9 cellular contexts compared by ENCODE assay signal in the genomic region with DNA sequence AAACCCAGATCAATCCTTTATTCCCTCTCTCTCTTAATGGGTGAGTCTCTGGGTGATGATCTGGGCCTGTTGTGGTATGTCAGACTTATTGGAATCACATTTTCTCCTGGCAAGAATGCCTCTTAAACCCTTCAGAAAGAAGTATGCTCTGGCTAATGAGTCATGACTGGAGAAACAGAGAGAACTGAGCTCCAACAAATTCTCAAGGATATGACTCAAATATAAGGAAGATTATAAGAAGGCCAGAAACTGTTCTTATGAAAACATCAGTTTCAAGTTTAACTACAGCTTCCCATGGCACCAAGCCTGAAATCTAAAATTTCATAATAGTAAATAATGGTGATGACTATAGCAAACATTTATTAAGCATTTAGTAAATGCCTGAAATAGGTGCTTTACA.
DNase-seq lines count a peak whose midpoint lies in the region; ATAC-seq and TF ChIP-seq lines count a peak whose summit lies in the region.
"Had no signal": no experiment of that assay in that cellular context is flagged by ENCODE, and none has a peak within 500 bp of the region (broad histone marks: within the 10 kb centered on the region; RNA-seq: fewer than 3 reads in every experiment).

No MANE protein-coding gene starts in this region.

- no TSS peak for BruUV-seq in IMR-90 (replicated peaks; lab: Mats Ljungman, UMichigan)

- H3K9ac ChIP-seq in IMR-90 (ENCODE audit: low read depth, low read length) = no peak overlapping the region

- H3K4me3 Mint-ChIP-seq in chondrocyte (ENCODE audit: unreplicated experiment) = no peak overlapping the region
- H3K4me3 Mint-ChIP-seq: activated CD4-positive, alpha-beta memory T cell treated with anti-CD3 and anti-CD28 coated beads for 36 hours had no signal

- no peaks in the 10 kb centered on the region for H4K20me1 ChIP-seq in IMR-90 (ENCODE audit: insufficient read depth, low read length)

- peaks cover 5% of the 10 kb centered on the region for H3K9me1 ChIP-seq in IMR-90 (ENCODE audit: insufficient read depth, low read length)

- no peak overlapping the region for H2AK9ac ChIP-seq in IMR-90 (replicated peaks; ENCODE audit: low read depth, low read length, poor library complexity)

- no peak overlapping the region for H3K18ac ChIP-seq in IMR-90 (ENCODE audit: low read depth, low read length)

- ATAC-seq in IMR-90 (ENCODE audit: low read depth) (peak; percentile 92), left lung (peak; percentile 90), upper lobe of right lung (peak; percentile 87)

- H3K27me3 ChIP-seq in IMR-90 (ENCODE audit: control insufficient read depth, insufficient read depth, low read length) = no peaks in the 10 kb centered on the region
- no peaks in the 10 kb centered on the region for H3K27me3 ChIP-seq in left lung
- H3K27me3 ChIP-seq in upper lobe of right lung = no peaks in the 10 kb centered on the region

- H3K4ac ChIP-seq in IMR-90 (ENCODE audit: low read depth, low read length) = peak overlapping the region; percentile 82; the same call in 1 of the 2 replicates

- intact Hi-C loops in IMR-90 (cut with micrococcal nuclease) = loop anchor here (2.0 to 5.0 kb wide), 2 partner anchors 140 to 182 kb away; no protein-coding TSS in a partner anchor
- intact Hi-C loops in left lung (cut with DNase I) = no loop called here
- intact Hi-C loops in upper lobe of right lung (cut with DNase I) = no loop called here
- intact Hi-C loops in posterior cingulate gyrus (cut with DNase I) = no loop called here

- H3K4me3 ChIP-seq in IMR-90 (ENCODE audit: insufficient read depth, low read depth, low read length) (no peak overlapping the region), left lung (no peak overlapping the region), upper lobe of right lung (no peak overlapping the region)

- no peak overlapping the region; the same call in 1 of the 2 replicates for H3K23ac ChIP-seq in IMR-90 (ENCODE audit: low read depth, low read length)

- no peak for TF ChIP-seq POLR2A in IMR-90 (IDR thresholded peaks at IDR 0.05; ENCODE audit: low read depth, low read length)

- POLR2A ChIA-PET in IMR-90 (lab: Charles Lee; ENCODE audit: unreplicated experiment) = interaction anchor here (0.6 kb wide), 1 partner anchor 195 kb away, joined by 4 read pairs; no protein-coding TSS in a partner anchor

- CTCF ChIA-PET in IMR-90 (lab: Yijun Ruan, JAX) = interaction anchor here (0.7 to 1.9 kb wide), 2 partner anchors 43 to 177 kb away, joined by 3 to 7 read pairs; no protein-coding TSS in a partner anchor

- H3K36me3 Mint-ChIP-seq in chondrocyte (ENCODE audit: low read depth) = no peaks in the 10 kb centered on the region
- H3K36me3 Mint-ChIP-seq: activated CD4-positive, alpha-beta memory T cell treated with anti-CD3 and anti-CD28 coated beads for 36 hours had no signal

- H3K4me1 Mint-ChIP-seq in chondrocyte (ENCODE audit: low read depth) = peaks cover 44% of the 10 kb centered on the region

- TF ChIP-seq CTCF in IMR-90 (conservative IDR thresholded peaks at IDR 0.05; ENCODE audit: low read depth, low read length) (no peak), chondrocyte (IDR thresholded peaks at IDR 0.05) (no peak), left lung (IDR thresholded peaks at IDR 0.05) (no peak), upper lobe of right lung (IDR thresholded peaks at IDR 0.05) (no peak)

- DNase-seq in IMR-90 = peak; percentile 97
- no peak for DNase-seq in chondrocyte (ENCODE audit: low spot score)
- DNase-seq in left lung = no peak
- DNase-seq in upper lobe of right lung = no peak
- no peak for DNase-seq in posterior cingulate gyrus
- DNase-seq in NCI-H2171 treated with DMSO at 0.1 percent for 48 hours (lab: John Stamatoyannopoulos, UW) = no peak
- no peak for DNase-seq in NCI-H1105 treated with DMSO at 0.1 percent for 48 hours (lab: John Stamatoyannopoulos, UW)
- DNase-seq: activated CD4-positive, alpha-beta memory T cell treated with anti-CD3 and anti-CD28 coated beads for 36 hours; cortex of kidney had no signal

- H2BK5ac ChIP-seq in IMR-90 (ENCODE audit: low read depth, low read length, poor library complexity, severe bottlenecking) = peak overlapping the region; percentile 72

- H4K5ac ChIP-seq in IMR-90 (ENCODE audit: low read depth, low read length) = no peak overlapping the region

- no peak overlapping the region for H3K56ac ChIP-seq in IMR-90 (ENCODE audit: extremely low read depth, insufficient read depth, low read length)

- H2BK15ac ChIP-seq in IMR-90 (ENCODE audit: low read depth, low read length) = no peak overlapping the region

- dilution Hi-C loops in IMR-90 (cut with HindIII; ENCODE audit: low sequenced_read_pairs, unreplicated experiment) = no loop called here

- no peak overlapping the region for H3K14ac ChIP-seq in IMR-90 (replicated peaks; ENCODE audit: low read depth, low read length)

- H2BK120ac ChIP-seq in IMR-90 (ENCODE audit: low read depth, low read length) = peak overlapping the region; percentile 92

- H3K27me3 Mint-ChIP-seq in chondrocyte (ENCODE audit: low read depth) = no peaks in the 10 kb centered on the region
- H3K27me3 Mint-ChIP-seq: activated CD4-positive, alpha-beta memory T cell treated with anti-CD3 and anti-CD28 coated beads for 36 hours had no signal

- H3K4me2 ChIP-seq in IMR-90 (ENCODE audit: low read depth, low read length) = peak overlapping the region; percentile 24; the same call in 1 of the 2 replicates

- no peak overlapping the region for H2AFZ ChIP-seq in IMR-90 (replicated peaks; ENCODE audit: low read length, poor library complexity)

- H3K36me3 ChIP-seq in IMR-90 (ENCODE audit: control insufficient read depth, insufficient read depth, low read length) (no peaks in the 10 kb centered on the region), left lung (no peaks in the 10 kb centered on the region), upper lobe of right lung (no peaks in the 10 kb centered on the region)

- H4K91ac ChIP-seq in IMR-90 (ENCODE audit: insufficient read depth, low read depth, low read length) = no peak overlapping the region

- no peak overlapping the region for H4K8ac ChIP-seq in IMR-90 (ENCODE audit: low read depth in 2 of 2, low read length in 2 of 2)

- peaks cover 5% of the 10 kb centered on the region for H3K9me3 Mint-ChIP-seq in chondrocyte (ENCODE audit: low read depth)
- H3K9me3 Mint-ChIP-seq: activated CD4-positive, alpha-beta memory T cell treated with anti-CD3 and anti-CD28 coated beads for 36 hours had no signal

- H3K79me1 ChIP-seq in IMR-90 (ENCODE audit: low read depth in 1 of 2, low read length in 2 of 2) = no peaks in the 10 kb centered on the region

- no peak overlapping the region for H2AK5ac ChIP-seq in IMR-90 (ENCODE audit: low read depth, low read length)

- H2BK20ac ChIP-seq in IMR-90 (ENCODE audit: low read depth, low read length) = no peak overlapping the region

- H3K27ac ChIP-seq in IMR-90 (ENCODE audit: insufficient read depth, low read length) = no peak overlapping the region
- H3K27ac ChIP-seq in left lung = peak overlapping the region; percentile 65
- H3K27ac ChIP-seq in upper lobe of right lung = peak overlapping the region; percentile 48

- H3K4me1 ChIP-seq in IMR-90 (ENCODE audit: control insufficient read depth, insufficient read depth, low read length) (peaks cover 4% of the 10 kb centered on the region), left lung (peaks cover 6 to 15% of the 10 kb centered on the region in 2 donors), upper lobe of right lung (peaks cover 10% of the 10 kb centered on the region)

- no peaks in the 10 kb centered on the region for H3K9me3 ChIP-seq in IMR-90 (ENCODE audit: control insufficient read depth, insufficient read depth, low read length)
- no peaks in the 10 kb centered on the region for H3K9me3 ChIP-seq in left lung
- no peaks in the 10 kb centered on the region for H3K9me3 ChIP-seq in upper lobe of right lung

- TF ChIP-seq RAD21 in IMR-90 (IDR thresholded peaks at IDR 0.05; ENCODE audit: low read length) = no peak

- peak overlapping the region; percentile 71 for H3K27ac Mint-ChIP-seq in chondrocyte (ENCODE audit: unreplicated experiment)
- H3K27ac Mint-ChIP-seq: activated CD4-positive, alpha-beta memory T cell treated with anti-CD3 and anti-CD28 coated beads for 36 hours had no signal

- in situ Hi-C loops in IMR-90 (cut with MboI; ENCODE audit: low sequenced_read_pairs) = no loop called here

TF ChIP-seq in IMR-90, 13 proteins besides CTCF, POLR2A, EP300 and RAD21:
- TF ChIP-seq NFE2L2 (IDR thresholded peaks at IDR 0.05; ENCODE audit: low read depth, low read length) (no peak), CEBPB (IDR thresholded peaks at IDR 0.05; ENCODE audit: low read depth, low read length) (peak; percentile 62), BHLHE40 (IDR thresholded peaks at IDR 0.05; ENCODE audit: low read depth, low read length) (peak; percentile 76), RCOR1 (IDR thresholded peaks at IDR 0.05; ENCODE audit: insufficient replicate concordance, low read length) (peak; percentile 23), SMC3 (IDR thresholded peaks at IDR 0.05; ENCODE audit: low read depth, low read length) (no peak), MAZ (IDR thresholded peaks at IDR 0.05; ENCODE audit: borderline replicate concordance, low read depth, low read length) (no peak), CHD1 (IDR thresholded peaks at IDR 0.05; ENCODE audit: low read depth, low read length) (no peak), FOS (IDR thresholded peaks at IDR 0.05; ENCODE audit: low read depth, low read length) (peak; percentile 89)
TF ChIP-seq in IMR-90: peak in this region for 4.
